In the genomic region with DNA sequence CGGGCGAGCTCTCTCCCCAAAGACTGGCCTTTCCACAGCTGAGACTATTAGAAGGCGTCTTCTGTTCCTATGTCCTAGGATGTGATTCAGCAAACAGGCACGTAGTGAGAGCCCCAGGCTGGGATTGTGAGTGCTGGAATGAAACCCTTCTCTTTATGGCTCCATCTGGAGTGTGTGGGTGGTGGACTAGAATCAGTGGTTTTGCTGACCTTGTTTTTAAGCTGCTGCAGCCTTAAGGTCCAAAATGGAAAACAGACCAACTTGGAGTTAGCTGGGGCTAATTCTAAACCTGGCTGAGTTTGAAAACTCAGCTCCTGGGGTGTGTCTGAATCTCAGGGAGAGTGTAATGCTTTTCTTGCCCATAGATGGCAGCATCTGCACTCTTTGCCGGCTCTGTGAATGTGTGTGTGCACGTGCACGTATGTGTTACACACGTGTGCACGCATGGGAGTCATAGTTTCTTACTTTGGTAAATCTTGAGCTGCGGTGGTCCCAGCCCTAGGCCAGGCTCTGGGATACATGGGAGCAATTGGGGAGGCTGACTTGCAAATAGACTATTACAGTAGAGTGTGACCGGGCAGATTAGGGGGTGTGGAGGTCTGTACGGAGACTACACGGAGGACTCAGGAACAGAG, we compare ENCODE assay signal across 8 cellular contexts. TPM values are rescaled to one million over a fixed set of nuclear protein-coding genes. Genes with fewer than 3 reads are reported as not detected.
DNase-seq lines count a peak whose midpoint lies in the region; ATAC-seq lines count a peak whose summit lies in the region.

No MANE protein-coding gene starts in this region.

- DNase-seq in COR-L47 (lab: John Stamatoyannopoulos, UW), result peak; percentile 46
- peak; percentile 92 for DNase-seq in H4 (ENCODE audit: low spot score)
- peak; percentile 60 for DNase-seq in NCI-H510A treated with DMSO at 0.1 percent for 48 hours (lab: John Stamatoyannopoulos, UW)
- peak; percentile 99 for DNase-seq in foreskin melanocyte
- peak; percentile 99 for DNase-seq in non-pigmented ciliary epithelial cell (ENCODE audit: low read depth)
- no peak for DNase-seq in NK-92 treated with Interleukin-12 subunit alpha and Interleukin-12 subunit beta, amount 100 ng/mL, for 24 hours (lab: John Stamatoyannopoulos, UW)
- DNase-seq in NCI-H187 (lab: John Stamatoyannopoulos, UW), result no peak

- peak; percentile 74 for ATAC-seq in activated T-helper 17 cell treated with anti-CD3 and anti-CD28 coated beads, Interleukin-2, amount 50 U/mL, for 72 hours (replicated peaks)

- peaks cover 10% of the 10 kb centered on the region for H3K4me1 Mint-ChIP-seq in activated T-helper 17 cell treated with anti-CD3 and anti-CD28 coated beads, Interleukin-2, amount 50 U/mL, for 72 hours

- H3K36me3 Mint-ChIP-seq in activated T-helper 17 cell treated with anti-CD3 and anti-CD28 coated beads, Interleukin-2, amount 50 U/mL, for 72 hours (ENCODE audit: low read depth), result no peaks in the 10 kb centered on the region

- H3K4me3 Mint-ChIP-seq in activated T-helper 17 cell treated with anti-CD3 and anti-CD28 coated beads, Interleukin-2, amount 50 U/mL, for 72 hours, result no peak overlapping the region

- no peaks in the 10 kb centered on the region for H3K9me3 Mint-ChIP-seq in activated T-helper 17 cell treated with anti-CD3 and anti-CD28 coated beads, Interleukin-2, amount 50 U/mL, for 72 hours

- peak overlapping the region; percentile 15 for H3K27ac Mint-ChIP-seq in activated T-helper 17 cell treated with anti-CD3 and anti-CD28 coated beads, Interleukin-2, amount 50 U/mL, for 72 hours

- H3K27me3 Mint-ChIP-seq in activated T-helper 17 cell treated with anti-CD3 and anti-CD28 coated beads, Interleukin-2, amount 50 U/mL, for 72 hours, result no peaks in the 10 kb centered on the region

RNA-seq across cellular contexts. Expression of gene GSN, which starts 10.7 kb away (rescaled TPM):
- 125 and 137 TPM in 2 replicates for total RNA-seq in H4 (2014; rRNA removed; shearing (Covaris generic))
- 1 to 10 TPM; 5.1 to 5.6 TPM for total RNA-seq in activated T-helper 17 cell treated with anti-CD3 and anti-CD28 coated beads, Interleukin-2, amount 50 U/mL, for 72 hours

Comparison
In these comparisons a context has a peak if more than half of its experiments do, and no peak if none do; other contexts are left out.
1. DNase-seq: peak in COR-L47 (single experiment), H4 (single experiment), NCI-H510A treated with DMSO at 0.1 percent for 48 hours (single experiment), foreskin melanocyte (single experiment) and non-pigmented ciliary epithelial cell (single experiment); none in NK-92 treated with Interleukin-12 subunit alpha and Interleukin-12 subunit beta, amount 100 ng/mL, for 24 hours (single experiment) and NCI-H187 (0 of 2).
2. RNA of gene GSN, which starts 10.7 kb away (total RNA-seq): 125 to 137 TPM in H4; 5.1 to 5.6 TPM in activated T-helper 17 cell treated with anti-CD3 and anti-CD28 coated beads, Interleukin-2, amount 50 U/mL, for 72 hours; every median in the first group is over 10 times any median in the second.